14 cellular contexts compared by ENCODE assay signal in genomic region chr5:107285772-107286171, GRCh38.
DNase-seq lines count a peak whose midpoint lies in the region; ATAC-seq and TF ChIP-seq lines count a peak whose summit lies in the region.
"Had no signal": no experiment of that assay in that cellular context is flagged by ENCODE, and none has a peak within 500 bp of the region (broad histone marks: within the 10 kb centered on the region; RNA-seq: fewer than 3 reads in every experiment).

No MANE protein-coding gene starts in this region.

- no peak overlapping the region for H2BK12ac ChIP-seq in mesenchymal stem cell (ENCODE audit: low read length in 2 of 2)

- no peak overlapping the region for H3K27ac ChIP-seq in mesenchymal stem cell (ENCODE audit: low read length, poor library complexity, severe bottlenecking)
- H3K27ac ChIP-seq: coronary artery, right lobe of liver, tibial artery had no signal

- H3K9me3 ChIP-seq in mesenchymal stem cell (ENCODE audit: control insufficient read depth, low read length) = no peaks in the 10 kb centered on the region
- H3K9me3 ChIP-seq: A549, right lobe of liver, tibial artery had no signal

- no peak for TF ChIP-seq POLR2A in erythroblast (IDR thresholded peaks at IDR 0.05; ENCODE audit: low read length)

- no peak overlapping the region for H2BK5ac ChIP-seq in mesenchymal stem cell (ENCODE audit: low read depth, low read length, poor library complexity, severe bottlenecking)

- no peak overlapping the region for H3K4me3 ChIP-seq in mesenchymal stem cell (ENCODE audit: insufficient read depth in 1 of 2, low read depth in 1 of 2, low read length in 2 of 2)
- H3K4me3 ChIP-seq: A549, coronary artery, right lobe of liver, tibial artery had no signal

- no peak overlapping the region for H4K8ac ChIP-seq in mesenchymal stem cell (ENCODE audit: low read length)

- no peak overlapping the region for H2AFZ ChIP-seq in mesenchymal stem cell (ENCODE audit: low read depth, low read length)

- no peak overlapping the region for H3K18ac ChIP-seq in mesenchymal stem cell (ENCODE audit: low read depth in 1 of 2, low read length in 2 of 2)

- no peak overlapping the region for H2BK120ac ChIP-seq in mesenchymal stem cell (ENCODE audit: low read depth, low read length)

- H3K23ac ChIP-seq in mesenchymal stem cell (ENCODE audit: low read length in 2 of 2) = no peak overlapping the region

- H3K4ac ChIP-seq in mesenchymal stem cell (ENCODE audit: low read depth in 1 of 2, low read length in 2 of 2) = no peak overlapping the region

- H3K4me1 ChIP-seq in mesenchymal stem cell (ENCODE audit: control insufficient read depth, insufficient read depth, low read depth, low read length) = peaks cover 6% of the 10 kb centered on the region
- H3K4me1 ChIP-seq: right lobe of liver, tibial artery had no signal

- H2BK15ac ChIP-seq in mesenchymal stem cell (ENCODE audit: low read depth, poor library complexity, severe bottlenecking) = no peak overlapping the region

- H2AK5ac ChIP-seq in mesenchymal stem cell (ENCODE audit: low read length, severe bottlenecking) = peak overlapping the region; percentile 55

- no peaks in the 10 kb centered on the region for H3K36me3 ChIP-seq in mesenchymal stem cell (ENCODE audit: control insufficient read depth in 1 of 2, insufficient read depth in 2 of 2, low read depth in 1 of 2, low read length in 2 of 2)
- H3K36me3 ChIP-seq: right lobe of liver, tibial artery had no signal

- no peaks in the 10 kb centered on the region for H3K27me3 ChIP-seq in mesenchymal stem cell (ENCODE audit: control insufficient read depth in 1 of 2, insufficient read depth in 1 of 2, low read length in 2 of 2)
- H3K27me3 ChIP-seq: right lobe of liver, tibial artery had no signal

- peak; percentile 12 to 18 for DNase-seq in activated CD4-positive, alpha-beta T cell treated with anti-CD3 and anti-CD28 coated beads, Interleukin-2, amount 50 U/mL, for 48 hours
- no peak for DNase-seq in activated CD4-positive, alpha-beta T cell treated with anti-CD3 and anti-CD28 coated beads for 1 hour
- DNase-seq in mesenchymal stem cell = no peak
- no peak for DNase-seq in globus pallidus (ENCODE audit: low spot score)
- DNase-seq in middle frontal gyrus (ENCODE audit: extremely low spot score, low spot score) = no peak
- no peak for DNase-seq in erythroblast (lab: John Stamatoyannopoulos, UW)
- DNase-seq: activated CD4-positive, alpha-beta T cell treated with anti-CD3 and anti-CD28 coated beads, Interleukin-2, amount 10 ng/mL, durations not matched to agents 24 days and 14 days; activated naive CD8-positive, alpha-beta T cell treated with anti-CD3 and anti-CD28 coated beads, Interleukin-2, amount 10 ng/mL, durations not matched to agents 7 days and 5 days; right lobe of liver; tibial artery had no signal

- no peaks in the 10 kb centered on the region for H3K79me1 ChIP-seq in mesenchymal stem cell (replicated peaks; ENCODE audit: low read length, poor library complexity, severe bottlenecking)

- no peak overlapping the region for H3K4me2 ChIP-seq in mesenchymal stem cell (ENCODE audit: low read length, poor library complexity, severe bottlenecking)

- ATAC-seq in GM21529 (IDR thresholded peaks at IDR 0.05; ENCODE audit: unreplicated experiment) (peak; percentile 19), HG03442 (IDR thresholded peaks at IDR 0.05; ENCODE audit: unreplicated experiment) (peak; percentile 44)

- no peak overlapping the region for H4K91ac ChIP-seq in mesenchymal stem cell (ENCODE audit: low read length)

- WGBS in mesenchymal stem cell = 94% methylated on average over 6 of the region's 6 CpGs

- H3K14ac ChIP-seq in mesenchymal stem cell (ENCODE audit: low read length in 2 of 2) = no peak overlapping the region

- H3K9ac ChIP-seq in mesenchymal stem cell (ENCODE audit: low read length) = no peak overlapping the region

Comparison
In these comparisons a context has a peak if more than half of its experiments do, and no peak if none do; other contexts are left out.
1. DNase-seq: peak in activated CD4-positive, alpha-beta T cell treated with anti-CD3 and anti-CD28 coated beads, Interleukin-2, amount 50 U/mL, for 48 hours (2 of 2); none in activated CD4-positive, alpha-beta T cell treated with anti-CD3 and anti-CD28 coated beads for 1 hour (single experiment), mesenchymal stem cell (single experiment), globus pallidus (single experiment), middle frontal gyrus (single experiment) and erythroblast (0 of 2).